Comparison of ENCODE assay signal across 21 cellular contexts in the genomic region with DNA sequence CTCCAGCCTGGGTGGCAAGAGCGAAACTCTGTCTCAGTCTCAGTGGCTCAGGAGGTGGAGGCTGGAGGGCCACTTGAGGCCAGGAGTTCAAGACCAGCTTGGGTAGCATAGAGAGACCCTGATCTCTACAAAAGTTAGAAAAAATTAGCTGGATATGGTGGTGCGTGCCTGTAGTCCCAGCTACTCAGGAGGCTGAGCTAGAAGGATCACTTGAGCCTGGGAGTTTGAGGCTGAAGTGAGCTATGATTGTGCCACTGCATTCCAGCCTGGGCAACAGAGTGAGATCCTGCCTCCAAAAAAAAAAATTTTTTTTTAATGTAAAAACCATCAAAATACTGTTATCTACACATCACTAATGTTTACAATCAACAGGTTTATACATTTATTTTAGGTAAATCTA. TPM values are rescaled to one million over a fixed set of nuclear protein-coding genes. Genes with fewer than 3 reads are reported as not detected.
DNase-seq lines count a peak whose midpoint lies in the region; ATAC-seq, FAIRE-seq and TF ChIP-seq lines count a peak whose summit lies in the region.
"Had no signal": no experiment of that assay in that cellular context is flagged by ENCODE, and none has a peak within 500 bp of the region (broad histone marks: within the 10 kb centered on the region; RNA-seq: fewer than 3 reads in every experiment).

No MANE protein-coding gene starts in this region.

- no peak for FAIRE-seq in HepG2 (lab: Jason Lieb, UNC)
- no peak for FAIRE-seq in K562 (lab: Jason Lieb, UNC)
- FAIRE-seq: A549, GM12891, GM19239 had no signal

- H3K9ac ChIP-seq in HepG2 (ENCODE audit: insufficient read depth, low read depth, low read length) (no peak overlapping the region), K562 (ENCODE audit: insufficient read depth in 1 of 2, low read depth in 2 of 2, low read length in 2 of 2) (no peak overlapping the region), trophoblast cell (ENCODE audit: low read length) (no peak overlapping the region)
- H3K9ac ChIP-seq: BLaER1 treated with 17β-estradiol and CSF1 and Interleukin-3, amounts not matched to agents 10 nM and 100 nM had no signal

- DNase-seq in HepG2 (ENCODE audit: low spot score) (no peak), right lobe of liver (no peak), T-helper 17 cell (no peak), K562 (ENCODE audit: extremely low read depth in 1 of 4, low spot score in 3 of 4) (no peak), trophoblast cell (no peak), HK-2 (ENCODE audit: unreplicated experiment) (no peak), stomach (no peak), aorta (no peak)
- DNase-seq: AML-193; CD4-positive, alpha-beta T cell; CD8-positive, alpha-beta memory T cell; COR-L47; DMS79 treated with DMSO at 0.1 percent for 48 hours; GF-D8 had no signal

- 100% methylated on average over 2 of the region's 2 CpGs for WGBS in HepG2 (ENCODE audit: low lambda C conversion rate)
- no CpG with 5 or more reads among the region's 2 CpGs for WGBS in right lobe of liver (ENCODE audit: insufficient coverage, low coverage, low lambda C conversion rate, missing lambda C conversion rate)
- 95% methylated on average over 2 of the region's 2 CpGs for WGBS in K562 (ENCODE audit: insufficient coverage, low coverage, missing lambda C conversion rate)
- no CpG with 5 or more reads among the region's 2 CpGs for WGBS in trophoblast cell (ENCODE audit: extremely low coverage, insufficient coverage, insufficient read length)
- WGBS in stomach, 5 donors: 96 to 100% (median 98%) methylated on average over 2 of the region's 2 CpGs
- 89 to 97% methylated on average over 2 of the region's 2 CpGs for WGBS in aorta, 2 donors

- H3K36me3 ChIP-seq in HepG2 (replicated peaks in 1 of 2; ENCODE audit: control insufficient read depth in 1 of 2, insufficient read depth in 2 of 2, low read length in 2 of 2): no peaks in the 10 kb centered on the region
- no peaks in the 10 kb centered on the region for H3K36me3 ChIP-seq in right lobe of liver
- H3K36me3 ChIP-seq in K562 (ENCODE audit: control insufficient read depth, insufficient read depth, low read length): no peaks in the 10 kb centered on the region
- H3K36me3 ChIP-seq in trophoblast cell (ENCODE audit: control insufficient read depth in 1 of 2, insufficient read depth in 2 of 2, low read length in 2 of 2): peaks cover 0 to 2% of the 10 kb centered on the region in 2 experiments
- peaks cover 0 to 6% (median 1%) of the 10 kb centered on the region in 4 donors for H3K36me3 ChIP-seq in stomach
- no peaks in the 10 kb centered on the region for H3K36me3 ChIP-seq in aorta (ENCODE audit: control insufficient read depth in 1 of 2, insufficient read depth in 2 of 2, low read length in 1 of 2)

- ATAC-seq in HepG2: no peak
- ATAC-seq in right lobe of liver: no peak
- no peak for ATAC-seq in T-helper 17 cell
- no peak for ATAC-seq in K562
- ATAC-seq in aorta (ENCODE audit: low FRiP score): no peak
- ATAC-seq: A549 had no signal

- H3K79me2 ChIP-seq in HepG2 (ENCODE audit: insufficient read depth, low read length): peaks cover 71% of the 10 kb centered on the region
- peaks cover 38% of the 10 kb centered on the region for H3K79me2 ChIP-seq in K562 (ENCODE audit: control insufficient read depth, insufficient read depth, low read length)
- peaks cover 5% of the 10 kb centered on the region for H3K79me2 ChIP-seq in trophoblast cell (ENCODE audit: control insufficient read depth, insufficient read depth, low read length, poor library complexity)

- H2BK120ac ChIP-seq in trophoblast cell (ENCODE audit: insufficient read depth, low read length, poor library complexity): no peak overlapping the region

- H3K36me3 Mint-ChIP-seq in T-helper 17 cell (ENCODE audit: low read depth): no peaks in the 10 kb centered on the region

- no peaks in the 10 kb centered on the region for H3K79me1 ChIP-seq in trophoblast cell (ENCODE audit: low read length)

- H3K9me3 ChIP-seq in HepG2 (ENCODE audit: low read length) (no peaks in the 10 kb centered on the region), right lobe of liver (no peaks in the 10 kb centered on the region), T-helper 17 cell (ENCODE audit: control insufficient read depth, low read length, poor library complexity, severe bottlenecking) (no peaks in the 10 kb centered on the region), K562 (replicated peaks; ENCODE audit: control insufficient read depth, insufficient read depth, low read depth, low read length) (no peaks in the 10 kb centered on the region), trophoblast cell (ENCODE audit: insufficient read depth, low read depth, low read length) (no peaks in the 10 kb centered on the region), stomach (no peaks in the 10 kb centered on the region), aorta (ENCODE audit: control insufficient read depth, low read length) (no peaks in the 10 kb centered on the region)
- H3K9me3 ChIP-seq: A549 had no signal

- no peak overlapping the region for H3K18ac ChIP-seq in trophoblast cell (ENCODE audit: low read length)

- H3K4ac ChIP-seq in trophoblast cell (ENCODE audit: low read depth, low read length): peak overlapping the region; percentile 12

- H3K27me3 Mint-ChIP-seq in T-helper 17 cell: no peaks in the 10 kb centered on the region
- H3K27me3 Mint-ChIP-seq: B cell; CD4-positive, alpha-beta T cell; CD8-positive, alpha-beta memory T cell had no signal

- H4K8ac ChIP-seq in trophoblast cell (ENCODE audit: low read depth, low read length): no peak overlapping the region

- H3K27me3 ChIP-seq in HepG2 (ENCODE audit: control insufficient read depth in 1 of 2, insufficient read depth in 2 of 2, low read length in 2 of 2): no peaks in the 10 kb centered on the region
- H3K27me3 ChIP-seq in right lobe of liver: no peaks in the 10 kb centered on the region
- no peaks in the 10 kb centered on the region for H3K27me3 ChIP-seq in K562 (ENCODE audit: control insufficient read depth in 2 of 2, insufficient read depth in 2 of 2, low read length in 2 of 2)
- H3K27me3 ChIP-seq in trophoblast cell (ENCODE audit: insufficient read depth, low read length): no peaks in the 10 kb centered on the region
- no peaks in the 10 kb centered on the region for H3K27me3 ChIP-seq in stomach
- no peaks in the 10 kb centered on the region for H3K27me3 ChIP-seq in aorta (ENCODE audit: control insufficient read depth in 1 of 2, insufficient read depth in 2 of 2, low read length in 1 of 2)
- H3K27me3 ChIP-seq: BLaER1 treated with 17β-estradiol and CSF1 and Interleukin-3, amounts not matched to agents 10 nM and 100 nM had no signal

- H4K20me1 ChIP-seq in HepG2 (ENCODE audit: insufficient read depth, low read length): peaks cover 13% of the 10 kb centered on the region; the same call in 1 of the 2 replicates
- no peaks in the 10 kb centered on the region for H4K20me1 ChIP-seq in K562 (replicated peaks; ENCODE audit: control insufficient read depth, insufficient read depth, low read length)

- in situ Hi-C loops in HepG2 (cut with HindIII; ENCODE audit: extremely low pct_ligation_motif_present, low pct_unique_long_range_greater_than_20kb) (no loop called here), K562 (cut with MboI) (no loop called here)

- no peak overlapping the region for H2AK5ac ChIP-seq in trophoblast cell (ENCODE audit: low read length)

- no peak for TF ChIP-seq EP300 in HepG2 (IDR thresholded peaks at IDR 0.05; ENCODE audit: low read depth in 2 of 2, low read length in 2 of 2)
- TF ChIP-seq EP300 in HepG2 (CRISPR knock-in tag; IDR thresholded peaks at IDR 0.05; ENCODE audit: borderline replicate concordance): no peak
- no peak for TF ChIP-seq EP300 in K562 (IDR thresholded peaks at IDR 0.05; ENCODE audit: low read length)
- no peak for TF ChIP-seq EP300 in stomach (IDR thresholded peaks at IDR 0.05)

- peaks cover 42% of the 10 kb centered on the region for H3K4me1 Mint-ChIP-seq in T-helper 17 cell

- H3K4me3 Mint-ChIP-seq in T-helper 17 cell: no peak overlapping the region
- H3K4me3 Mint-ChIP-seq: B cell; CD4-positive, alpha-beta T cell; CD8-positive, alpha-beta memory T cell had no signal

- intact Hi-C loops in HepG2 (cut with micrococcal nuclease; ENCODE audit: unreplicated experiment) (loop anchor here (2.0 kb wide), 1 partner anchor 14 kb away; no protein-coding TSS in a partner anchor), right lobe of liver (cut with DNase I) (no loop called here), K562 (cut with micrococcal nuclease) (no loop called here), stomach (cut with DNase I; ENCODE audit: low total_unique reads) (no loop called here), aorta (cut with DNase I) (no loop called here)

- no peak overlapping the region for H2BK5ac ChIP-seq in trophoblast cell (ENCODE audit: low read depth, low read length, poor library complexity)

- TF ChIP-seq POLR2A in HepG2 (IDR thresholded peaks at IDR 0.05; ENCODE audit: insufficient read depth in 1 of 2, low read depth in 2 of 2, low read length in 2 of 2) (no peak), right lobe of liver (IDR thresholded peaks at IDR 0.05) (no peak), K562 (conservative IDR thresholded peaks at IDR 0.05) (no peak), stomach (IDR thresholded peaks at IDR 0.05) (no peak)

- H3K4me2 ChIP-seq in HepG2 (ENCODE audit: low read depth, low read length) (no peak overlapping the region), K562 (ENCODE audit: insufficient read depth, low read length) (no peak overlapping the region), trophoblast cell (ENCODE audit: low read length) (no peak overlapping the region)
- H3K4me2 ChIP-seq: A549; BLaER1 treated with 17β-estradiol and CSF1 and Interleukin-3, amounts not matched to agents 10 nM and 100 nM had no signal

- CTCF ChIA-PET in HepG2 (lab: Yijun Ruan, JAX; ENCODE audit: low intra/inter-chr PET ratio, low total read pairs): no interaction called here
- CTCF ChIA-PET in K562 (lab: Yijun Ruan, JAX; ENCODE audit: low intra/inter-chr PET ratio): no interaction called here

- no peak overlapping the region for H4K12ac ChIP-seq in trophoblast cell (ENCODE audit: low read depth, low read length)

- TF ChIP-seq RAD21 in HepG2 (CRISPR knock-in tag; IDR thresholded peaks at IDR 0.05) (no peak), K562 (CRISPR knock-in tag; conservative IDR thresholded peaks at IDR 0.05 in 1 of 2, IDR thresholded peaks at IDR 0.05 in 1 of 2) (no peak)

- H3K9me1 ChIP-seq in K562 (ENCODE audit: control insufficient read depth, insufficient read depth, low read length): no peaks in the 10 kb centered on the region

- no TSS peak for BruUV-seq in HepG2 (replicated peaks; lab: Mats Ljungman, UMichigan)
- BruUV-seq in K562 (replicated peaks; lab: Mats Ljungman, UMichigan): no TSS peak

- H3K4me1 ChIP-seq in HepG2 (ENCODE audit: insufficient read depth, low read length): peaks cover 22% of the 10 kb centered on the region
- H3K4me1 ChIP-seq in right lobe of liver: peaks cover 0 to 30% (median 5%) of the 10 kb centered on the region in 4 donors
- H3K4me1 ChIP-seq in K562 (replicated peaks in 1 of 2; ENCODE audit: control insufficient read depth in 2 of 2, insufficient read depth in 2 of 2, low read length in 2 of 2): no peaks in the 10 kb centered on the region; a peak in 1 of 5 replicates
- no peaks in the 10 kb centered on the region for H3K4me1 ChIP-seq in trophoblast cell (ENCODE audit: control insufficient read depth in 1 of 2, insufficient read depth in 2 of 2, low read length in 2 of 2)
- peaks cover 5 to 46% (median 32%) of the 10 kb centered on the region in 4 donors for H3K4me1 ChIP-seq in stomach
- H3K4me1 ChIP-seq in aorta (ENCODE audit: control insufficient read depth in 1 of 2, insufficient read depth in 2 of 2, low read length in 2 of 2): no peaks in the 10 kb centered on the region

- H3K27ac Mint-ChIP-seq in T-helper 17 cell: peak overlapping the region; percentile 57
- H3K27ac Mint-ChIP-seq: B cell had no signal

- H3K27ac ChIP-seq in HepG2 (ENCODE audit: extremely low read length, insufficient read depth, low read length) (no peak overlapping the region), right lobe of liver (no peak overlapping the region), K562 (ENCODE audit: extremely low read depth, low read depth, low read length) (no peak overlapping the region), trophoblast cell (ENCODE audit: low read depth, low read length) (no peak overlapping the region), stomach (no peak overlapping the region), aorta (ENCODE audit: low read depth in 1 of 2, low read length in 2 of 2) (no peak overlapping the region)
- H3K27ac ChIP-seq: 22Rv1; A549; BLaER1 treated with 17β-estradiol and CSF1 and Interleukin-3, amounts not matched to agents 10 nM and 100 nM; C4-2B had no signal

- no peak overlapping the region for H4K91ac ChIP-seq in trophoblast cell (ENCODE audit: low read depth, low read length)

- no peak overlapping the region for H3K4me3 ChIP-seq in HepG2 (replicated peaks in 1 of 3; ENCODE audit: insufficient read depth in 1 of 3, low read depth in 2 of 3, low read length in 3 of 3)
- H3K4me3 ChIP-seq in right lobe of liver: no peak overlapping the region
- H3K4me3 ChIP-seq in K562: no peak overlapping the region
- no peak overlapping the region for H3K4me3 ChIP-seq in trophoblast cell (ENCODE audit: low read depth, low read length)
- no peak overlapping the region for H3K4me3 ChIP-seq in stomach
- H3K4me3 ChIP-seq in aorta (ENCODE audit: low read length in 2 of 2): no peak overlapping the region
- H3K4me3 ChIP-seq: A549; BLaER1 treated with 17β-estradiol and CSF1 and Interleukin-3, amounts not matched to agents 10 nM and 100 nM had no signal

- H2BK12ac ChIP-seq in trophoblast cell (ENCODE audit: low read length): no peak overlapping the region

- POLR2A ChIA-PET in HepG2 (lab: Yijun Ruan, JAX): no interaction called here
- POLR2A ChIA-PET in K562 (lab: Yijun Ruan, JAX): no interaction called here

- no peak overlapping the region for H2AFZ ChIP-seq in HepG2 (ENCODE audit: low read length)
- no peak overlapping the region for H2AFZ ChIP-seq in K562 (ENCODE audit: low read depth, low read length)
- no peak overlapping the region for H2AFZ ChIP-seq in trophoblast cell (ENCODE audit: insufficient read depth, low read length, poor library complexity)

- TF ChIP-seq CTCF in HepG2 (CRISPR knock-in tag; IDR thresholded peaks at IDR 0.05) (no peak), right lobe of liver (IDR thresholded peaks at IDR 0.05) (no peak), K562 (IDR thresholded peaks at IDR 0.05 in 2 of 3, conservative IDR thresholded peaks at IDR 0.05 in 1 of 3; ENCODE audit: insufficient read depth in 2 of 3, low read depth in 1 of 3, low read length in 3 of 3) (no peak), stomach (IDR thresholded peaks at IDR 0.05) (no peak)

- H3K23ac ChIP-seq in trophoblast cell (ENCODE audit: low read length): no peak overlapping the region

- no peak overlapping the region for H3K14ac ChIP-seq in trophoblast cell (ENCODE audit: low read length)

RNA-seq across cellular contexts. Expression of a gene that starts 24.6 kb away (rescaled TPM):
- total RNA-seq in HepG2 (2016; rRNA removed; fragmentation: Illumina TruSeq; extraction: Trizol) (27.2 and 37.8 TPM in 2 replicates), right lobe of liver (10 to 100 TPM; 18.3 to 35.1 (median 21.9) TPM), T-helper 17 cell (10 to 100 TPM; 49.4 to 54.4 TPM), K562 (2014; rRNA removed) (13.6 and 15.3 TPM in 2 replicates), K562 (2014; rRNA removed; fragmentation: Illumina TruSeq; extraction: Trizol) (24.4 and 26.2 TPM in 2 replicates), K562 (2015; rRNA removed; fragmentation: Illumina TruSeq; extraction: Trizol) (26.2 and 31.8 TPM in 2 replicates), K562 (2021) (13.8 and 13.9 TPM in 2 replicates), stomach (100 to 1,000 TPM in 2 of 5 donors, 10 to 100 TPM in 3; 46.0 to 226 (median 63.5) TPM), aorta (10 to 100 TPM; 48.7 to 68.0 TPM)
- total RNA-seq in HepG2 (2016; cell fraction: cytosol; rRNA removed; fragmentation: Illumina TruSeq; extraction: Trizol; ENCODE audit: low read depth): 9.8 and 10.5 TPM in 2 replicates
- 28.0 and 37.6 TPM in 2 replicates for total RNA-seq in HepG2 (2016; cell fraction: insoluble cytoplasmic fraction; rRNA removed; fragmentation: Illumina TruSeq; extraction: Trizol)
- total RNA-seq in HepG2 (2016; cell fraction: membrane; rRNA removed; fragmentation: Illumina TruSeq; extraction: Trizol): 9.8 and 11.7 TPM in 2 replicates
- 48.3 and 57.3 TPM in 2 replicates for total RNA-seq in HepG2 (2016; cell fraction: nucleus; rRNA removed; fragmentation: Illumina TruSeq; extraction: Trizol)
- polyA plus RNA-seq in HepG2 (2011; rRNA removed) (18.0 and 19.1 TPM in 2 replicates), K562 (2011; rRNA removed) (19.3 and 26.0 TPM in 2 replicates), K562 (2014; fragmentation: Illumina TruSeq; extraction: Trizol) (12.2 and 14.5 TPM in 2 replicates), K562 (2014; fragmentation: Nextera tagmentation; extraction: Ambion mirVana) (1 to 10 TPM; 4.8 to 6.7 TPM), K562 (2014; rRNA removed) (9.5 and 13.3 TPM in 2 replicates), stomach (1 to 10 TPM; 6.3 to 9.3 (median 7.7) TPM), aorta (10 to 100 TPM; 19.9 to 21.9 TPM)
- 7.4 and 12.2 TPM in 2 replicates for polyA plus RNA-seq in HepG2 (2011; cell fraction: cytosol; rRNA removed)
- 14.8 and 19.2 TPM in 2 replicates for polyA plus RNA-seq in HepG2 (2011; cell fraction: nucleus; rRNA removed)
- polyA plus RNA-seq in HepG2 (2012): 13.0 and 14.6 TPM in 2 replicates
- 0.53 and 0.61 TPM in 2 replicates for polyA plus RNA-seq in HepG2 (2016; cell fraction: cytosol; fragmentation: Illumina TruSeq; extraction: Trizol; ENCODE audit: low read depth)
- polyA plus RNA-seq in HepG2 (2016; cell fraction: insoluble cytoplasmic fraction; fragmentation: Illumina TruSeq; extraction: Trizol; ENCODE audit: low read depth): 16.1 and 17.3 TPM in 2 replicates
- 1.4 and 2.2 TPM in 2 replicates for polyA plus RNA-seq in HepG2 (2016; cell fraction: membrane; fragmentation: Illumina TruSeq; extraction: Trizol; ENCODE audit: low read depth)
- polyA plus RNA-seq in HepG2 (2016; cell fraction: nucleus; fragmentation: Illumina TruSeq; extraction: Trizol; ENCODE audit: insufficient read depth, low read depth): 25.6 and 26.6 TPM in 2 replicates
- 16.1 and 17.5 TPM in 2 replicates for polyA minus RNA-seq in HepG2 (2011; rRNA and poly(A)+ RNA removed; ENCODE audit: low replicate concordance)
- polyA minus RNA-seq in HepG2 (2011; cell fraction: cytosol; rRNA and poly(A)+ RNA removed): 24.1 and 28.7 TPM in 2 replicates
- 136 and 155 TPM in 2 replicates for polyA minus RNA-seq in HepG2 (2011; cell fraction: nucleus; rRNA and poly(A)+ RNA removed)
- total RNA-seq in K562 (2011; cell fraction: chromatin; rRNA removed; ENCODE audit: low replicate concordance): 58.3 and 148 TPM in 2 replicates
- total RNA-seq in K562 (2011; cell fraction: nucleolus; rRNA removed): 21.2 and 29.9 TPM in 2 replicates
- 52.6 and 70.1 TPM in 2 replicates for total RNA-seq in K562 (2011; cell fraction: nucleoplasm; rRNA removed)
- polyA plus RNA-seq in K562 (2011; cell fraction: cytosol; rRNA removed): 4.9 and 9.3 TPM in 2 replicates
- polyA plus RNA-seq in K562 (2011; cell fraction: nucleus; rRNA removed): 16.9 and 17.1 TPM in 2 replicates
- 8.7 and 11.1 TPM in 2 replicates for polyA plus RNA-seq in K562 (2012)
- 63.2 and 72.7 TPM in 2 replicates for polyA minus RNA-seq in K562 (2011; rRNA and poly(A)+ RNA removed)
- polyA minus RNA-seq in K562 (2011; cell fraction: cytosol; rRNA and poly(A)+ RNA removed): 15.4 and 29.7 TPM in 2 replicates
- 39.0 and 62.6 TPM in 2 replicates for polyA minus RNA-seq in K562 (2011; cell fraction: nucleus; rRNA and poly(A)+ RNA removed)
- polyA plus RNA-seq in trophoblast cell (2013): 16.0 and 16.1 TPM in 2 replicates
